In genomic region chr2:166091439-166091838, GRCh38 we compare ENCODE assay signal across 16 cellular contexts. TPM values are rescaled to one million over a fixed set of nuclear protein-coding genes. Genes with fewer than 3 reads are reported as not detected.
DNase-seq lines count a peak whose midpoint lies in the region; ATAC-seq and TF ChIP-seq lines count a peak whose summit lies in the region.
"Had no signal": no experiment of that assay in that cellular context is flagged by ENCODE, and none has a peak within 500 bp of the region (broad histone marks: within the 10 kb centered on the region; RNA-seq: fewer than 3 reads in every experiment).

No MANE protein-coding gene starts in this region.

- CTCF ChIA-PET in activated CD8-positive, alpha-beta memory T cell treated with anti-CD3 and anti-CD28 coated beads, Interleukin-2, amount 10 ng/mL, durations not matched to agents 7 days and 5 days (lab: Charles Lee): no interaction called here

- no peak overlapping the region for H3K9ac ChIP-seq in Loucy (ENCODE audit: low read depth, low read length, poor library complexity, severe bottlenecking)

- H3K9me3 ChIP-seq in Loucy (ENCODE audit: insufficient read depth, low read depth, low read length): no peaks in the 10 kb centered on the region
- H3K9me3 ChIP-seq: breast epithelium, tibial artery had no signal

- intact Hi-C loops in CD14-positive monocyte (cut with micrococcal nuclease): no loop called here

- peaks cover 0 to 4% (median 2%) of the 10 kb centered on the region in 3 donors for H3K27me3 Mint-ChIP-seq in CD14-positive monocyte (ENCODE audit: low read depth in 3 of 3)
- H3K27me3 Mint-ChIP-seq in activated CD8-positive, alpha-beta memory T cell treated with anti-CD3 and anti-CD28 coated beads, Interleukin-2, amount 10 ng/mL, durations not matched to agents 7 days and 5 days: no peaks in the 10 kb centered on the region

- in situ Hi-C loops in brain microvascular endothelial cell (cut with HindIII; ENCODE audit: low pct_ligation_motif_present, low sequenced_read_pairs): no loop called here

- peaks cover 0 to 3% (median 0%) of the 10 kb centered on the region in 7 donors for H3K9me3 Mint-ChIP-seq in CD14-positive monocyte
- H3K9me3 Mint-ChIP-seq in activated CD8-positive, alpha-beta memory T cell treated with anti-CD3 and anti-CD28 coated beads, Interleukin-2, amount 10 ng/mL, durations not matched to agents 7 days and 5 days (ENCODE audit: low read depth): no peaks in the 10 kb centered on the region

- no peak overlapping the region for H3K4me2 ChIP-seq in Loucy (ENCODE audit: low read depth, low read length, poor library complexity, severe bottlenecking)

- no peaks in the 10 kb centered on the region for H4K20me1 ChIP-seq in Loucy (ENCODE audit: insufficient read depth, low read length, poor library complexity, severe bottlenecking)

- DNase-seq in CD14-positive monocyte (ENCODE audit: low spot score): no peak
- no peak for DNase-seq in brain microvascular endothelial cell
- DNase-seq in iPS-NIHi7 (ENCODE audit: extremely low spot score): peak; percentile 20
- no peak for DNase-seq in stimulated activated CD4-positive, alpha-beta T cell treated with anti-CD3 and anti-CD28 coated beads, Interleukin-1b, Interleukin-23, amount 100 ng/mL, for 48 hours
- DNase-seq in activated CD8-positive, alpha-beta memory T cell treated with anti-CD3 and anti-CD28 coated beads, Interleukin-2, amount 10 ng/mL, durations not matched to agents 7 days and 5 days: no peak
- DNase-seq in NCI-H2107 treated with DMSO at 0.1 percent for 48 hours (lab: John Stamatoyannopoulos, UW; ENCODE audit: unreplicated experiment): no peak
- no peak for DNase-seq in germinal center (ENCODE audit: low spot score)
- DNase-seq: activated gamma-delta T cell treated with Interleukin-2 at 50 U/mL for 16 hours; left colon; NCI-H2171; stimulated activated CD4-positive, alpha-beta T cell treated with anti-CD3 and anti-CD28 coated beads, Interleukin-4, amount 100 ng/mL, for 24 hours; tibial artery had no signal

- H3K36me3 ChIP-seq in Loucy (ENCODE audit: insufficient read depth, low read length) (no peaks in the 10 kb centered on the region), brain microvascular endothelial cell (replicated peaks) (no peaks in the 10 kb centered on the region)
- H3K36me3 ChIP-seq: breast epithelium, tibial artery had no signal

- peak overlapping the region; percentile 70 to 91 (median 89) for H3K27ac Mint-ChIP-seq in CD14-positive monocyte
- H3K27ac Mint-ChIP-seq in activated CD8-positive, alpha-beta memory T cell treated with anti-CD3 and anti-CD28 coated beads, Interleukin-2, amount 10 ng/mL, durations not matched to agents 7 days and 5 days: no peak overlapping the region

- no peaks in the 10 kb centered on the region for H3F3A ChIP-seq in Loucy (ENCODE audit: low read depth)

- no peaks in the 10 kb centered on the region for H3K79me2 ChIP-seq in Loucy (ENCODE audit: insufficient read depth, low read length)

- peaks cover 49% of the 10 kb centered on the region for H3K4me1 Mint-ChIP-seq in CD14-positive monocyte
- H3K4me1 Mint-ChIP-seq in activated CD8-positive, alpha-beta memory T cell treated with anti-CD3 and anti-CD28 coated beads, Interleukin-2, amount 10 ng/mL, durations not matched to agents 7 days and 5 days: no peaks in the 10 kb centered on the region

- no peak for TF ChIP-seq CTCF in CD14-positive monocyte (IDR thresholded peaks at IDR 0.05)
- no peak for TF ChIP-seq CTCF in Loucy (conservative IDR thresholded peaks at IDR 0.05; ENCODE audit: low read length)
- no peak for TF ChIP-seq CTCF in brain microvascular endothelial cell (IDR thresholded peaks at IDR 0.05; ENCODE audit: low read depth, low read length, missing control alignments)

- H2AFZ ChIP-seq in Loucy (ENCODE audit: low read length): peak overlapping the region; percentile 40

- H3K4me3 ChIP-seq in Loucy (ENCODE audit: low read length, poor library complexity, severe bottlenecking) (no peak overlapping the region), brain microvascular endothelial cell (ENCODE audit: low read depth, low read length) (no peak overlapping the region)
- H3K4me3 ChIP-seq: breast epithelium, tibial artery had no signal

- H3K9me2 ChIP-seq in Loucy (replicated peaks; ENCODE audit: low read depth, low read length): no peaks in the 10 kb centered on the region

- H3K4me3 Mint-ChIP-seq in CD14-positive monocyte: peak overlapping the region in 1 of 2 donors; percentile 60
- H3K4me3 Mint-ChIP-seq in activated CD8-positive, alpha-beta memory T cell treated with anti-CD3 and anti-CD28 coated beads, Interleukin-2, amount 10 ng/mL, durations not matched to agents 7 days and 5 days: no peak overlapping the region

- no peak for ATAC-seq in activated CD8-positive, alpha-beta memory T cell treated with anti-CD3 and anti-CD28 coated beads, Interleukin-2, amount 10 ng/mL, durations not matched to agents 7 days and 5 days
- ATAC-seq: left colon had no signal

- peaks cover 11% of the 10 kb centered on the region for H3K4me1 ChIP-seq in Loucy (ENCODE audit: insufficient read depth, low read length, poor library complexity, severe bottlenecking)
- H3K4me1 ChIP-seq: breast epithelium had no signal

- H3K27ac ChIP-seq in brain microvascular endothelial cell: peak overlapping the region; percentile 52
- H3K27ac ChIP-seq: breast epithelium, tibial artery had no signal

- H3K27me3 ChIP-seq in Loucy (ENCODE audit: insufficient read depth, low read length, poor library complexity, severe bottlenecking) (no peaks in the 10 kb centered on the region), brain microvascular endothelial cell (replicated peaks) (no peaks in the 10 kb centered on the region)
- H3K27me3 ChIP-seq: breast epithelium, tibial artery had no signal

- peaks cover 0 to 3% of the 10 kb centered on the region in 2 donors for H3K36me3 Mint-ChIP-seq in CD14-positive monocyte
- no peaks in the 10 kb centered on the region for H3K36me3 Mint-ChIP-seq in activated CD8-positive, alpha-beta memory T cell treated with anti-CD3 and anti-CD28 coated beads, Interleukin-2, amount 10 ng/mL, durations not matched to agents 7 days and 5 days

RNA-seq across cellular contexts. Expression of gene SCN1A, which starts 36.4 kb away (rescaled TPM):
- not detected for polyA plus RNA-seq in CD14-positive monocyte
- not detected for total RNA-seq in activated CD8-positive, alpha-beta memory T cell treated with anti-CD3 and anti-CD28 coated beads, Interleukin-2, amount 10 ng/mL, durations not matched to agents 7 days and 5 days
- total RNA-seq: breast epithelium, Daoy, left colon, M059J had no signal
